Comparison of ENCODE assay signal across 21 cellular contexts in genomic region chr7:27339478-27339877, GRCh38.
DNase-seq lines count a peak whose midpoint lies in the region; ATAC-seq, FAIRE-seq and TF ChIP-seq lines count a peak whose summit lies in the region.
"Had no signal": no experiment of that assay in that cellular context is flagged by ENCODE, and none has a peak within 500 bp of the region (broad histone marks: within the 10 kb centered on the region; RNA-seq: fewer than 3 reads in every experiment).

No MANE protein-coding gene starts in this region.

- H3F3A ChIP-seq in PC-3 (ENCODE audit: low read length, unreplicated experiment), result no peaks in the 10 kb centered on the region

- ATAC-seq in PC-3, result no peak; the same call in 1 of the 2 replicates
- ATAC-seq in GM21737 (IDR thresholded peaks at IDR 0.05; ENCODE audit: unreplicated experiment), result no peak
- ATAC-seq: left colon; naive thymus-derived CD8-positive, alpha-beta T cell; WTC11 had no signal

- H3K4me3 ChIP-seq in PC-3 (ENCODE audit: low read length) (no peak overlapping the region), fibroblast of mammary gland (ENCODE audit: control insufficient read depth, low read depth, low read length) (no peak overlapping the region)
- H3K4me3 ChIP-seq: esophagus squamous epithelium, prostate gland had no signal

- H3K9me3 ChIP-seq in PC-3 (ENCODE audit: low read length), result no peaks in the 10 kb centered on the region
- H3K9me3 ChIP-seq: esophagus squamous epithelium, prostate gland, SK-N-SH had no signal

- no peaks in the 10 kb centered on the region for H3K36me3 ChIP-seq in PC-3 (ENCODE audit: low read depth, low read length)
- H3K36me3 ChIP-seq: esophagus squamous epithelium, prostate gland had no signal

- peak; percentile 4 for FAIRE-seq in HTR-8/SVneo (lab: Jason Lieb, UNC)
- FAIRE-seq: colon, GM18507 had no signal

- DNase-seq in A172 (ENCODE audit: low spot score) (peak; percentile 40), HTR-8/SVneo (ENCODE audit: insufficient read length, low spot score) (no peak), PC-3 (peak; percentile 16), fibroblast of mammary gland (ENCODE audit: low read depth) (peak; percentile 3), cerebellar nuclear complex (lab: John Stamatoyannopoulos, UW) (no peak), DMS79 (lab: John Stamatoyannopoulos, UW) (no peak)
- DNase-seq in activated effector memory CD4-positive, alpha-beta T cell treated with Interleukin-2 at 50 U/mL for 16 hours, result no peak
- DNase-seq: COR-L47; esophagus squamous epithelium; hypothalamus; left colon; naive thymus-derived CD8-positive, alpha-beta T cell; NCI-H1092 treated with DMSO at 0.1 percent for 48 hours; NCI-H2171 treated with DMSO at 0.1 percent for 48 hours; NK-92 treated with Interleukin-12 subunit alpha and Interleukin-12 subunit beta, amount 100 ng/mL, for 24 hours; SK-N-SH had no signal

- H2AFZ ChIP-seq in PC-3 (ENCODE audit: low read length), result no peak overlapping the region

- BruUV-seq in PC-3 (replicated peaks; lab: Mats Ljungman, UMichigan), result no TSS peak

- no peaks in the 10 kb centered on the region; the same call in 1 of the 2 replicates for H3K4me1 ChIP-seq in PC-3 (ENCODE audit: insufficient read depth, low read length)
- H3K4me1 ChIP-seq: esophagus squamous epithelium, prostate gland had no signal

- H3K27me3 ChIP-seq in PC-3 (ENCODE audit: low read length), result no peaks in the 10 kb centered on the region

- no peaks in the 10 kb centered on the region for H3K79me2 ChIP-seq in PC-3 (ENCODE audit: low read length)

- CTCF ChIA-PET in PC-3 (lab: Charles Lee), result no interaction called here

- POLR2A ChIA-PET in PC-3 (lab: Charles Lee; ENCODE audit: unreplicated experiment), result no interaction called here

- H3K9ac ChIP-seq in PC-3 (ENCODE audit: low read length), result no peak overlapping the region
- H3K9ac ChIP-seq: SK-N-SH had no signal

- H3K27ac ChIP-seq in PC-3 (ENCODE audit: low read length), result no peak overlapping the region
- H3K27ac ChIP-seq: esophagus squamous epithelium, prostate gland had no signal

- no peaks in the 10 kb centered on the region for H4K20me1 ChIP-seq in PC-3 (ENCODE audit: low read length)

- intact Hi-C loops in PC-3 (cut with micrococcal nuclease), result no loop called here

- TF ChIP-seq CTCF in PC-3 (conservative IDR thresholded peaks at IDR 0.05; ENCODE audit: low read depth, low read length) (no peak), fibroblast of mammary gland (conservative IDR thresholded peaks at IDR 0.05; ENCODE audit: control insufficient read depth, insufficient read depth, low read depth, low read length) (no peak)

- no peak overlapping the region for H3K4me2 ChIP-seq in PC-3 (ENCODE audit: low read length)
- H3K4me2 ChIP-seq: SK-N-SH had no signal

- no peaks in the 10 kb centered on the region for H3K9me2 ChIP-seq in PC-3 (replicated peaks; ENCODE audit: low read length)
- H3K9me2 ChIP-seq: SK-N-SH had no signal

Comparison
In these comparisons a context has a peak if more than half of its experiments do, and no peak if none do; other contexts are left out.
1. DNase-seq: peak in A172 (single experiment), PC-3 (single experiment) and fibroblast of mammary gland (single experiment); none in HTR-8/SVneo (single experiment), cerebellar nuclear complex (0 of 2), DMS79 (single experiment) and activated effector memory CD4-positive, alpha-beta T cell treated with Interleukin-2 at 50 U/mL for 16 hours (single experiment).